In genomic region chr22:24164243-24164642, GRCh38 we compare ENCODE assay signal across 12 cellular contexts.
"Had no signal": no experiment of that assay in that cellular context is flagged by ENCODE, and none has a peak within 500 bp of the region (broad histone marks: within the 10 kb centered on the region; RNA-seq: fewer than 3 reads in every experiment).

No MANE protein-coding gene starts in this region.

- ATAC-seq: activated CD8-positive, alpha-beta T cell treated with anti-CD3 and anti-CD28 coated beads for 36 hours; activated naive CD4-positive, alpha-beta T cell treated with anti-CD3 and anti-CD28 coated beads, Interleukin-2, amount 50 U/mL, for 72 hours; SK-N-SH treated with all-trans-retinoic acid at 6 μM for 48 hours; stimulated activated naive CD8-positive, alpha-beta T cell treated with anti-CD3 and anti-CD28 coated beads, Interleukin-15, amount 100 ng/mL, for 72 hours had no signal

- H3K27ac ChIP-seq: esophagus squamous epithelium, uterus had no signal

- H3K4me3 Mint-ChIP-seq: activated CD8-positive, alpha-beta T cell treated with anti-CD3 and anti-CD28 coated beads for 36 hours; stimulated activated naive CD8-positive, alpha-beta T cell treated with anti-CD3 and anti-CD28 coated beads, Interleukin-15, amount 100 ng/mL, for 72 hours had no signal

- H3K27me3 ChIP-seq: esophagus squamous epithelium, uterus had no signal

- H3K4me3 ChIP-seq: esophagus squamous epithelium, thoracic aorta, uterus had no signal

- H3K9me3 Mint-ChIP-seq: activated CD8-positive, alpha-beta T cell treated with anti-CD3 and anti-CD28 coated beads for 36 hours; activated naive CD4-positive, alpha-beta T cell treated with anti-CD3 and anti-CD28 coated beads, Interleukin-2, amount 50 U/mL, for 72 hours; stimulated activated naive CD8-positive, alpha-beta T cell treated with anti-CD3 and anti-CD28 coated beads, Interleukin-15, amount 100 ng/mL, for 72 hours had no signal

- DNase-seq: activated CD4-positive, CD25-positive, alpha-beta regulatory T cell treated with anti-CD3 and anti-CD28 coated beads, Interleukin-2, amount 50 U/mL, for 72 hours; activated CD8-positive, alpha-beta memory T cell treated with anti-CD3 and anti-CD28 coated beads, Interleukin-2, amount 50 U/mL, for 48 hours; activated CD8-positive, alpha-beta T cell treated with anti-CD3 and anti-CD28 coated beads for 36 hours; esophagus squamous epithelium; mesenchymal stem cell; stimulated activated CD4-positive, alpha-beta T cell treated with anti-CD3 and anti-CD28 coated beads, Interleukin-4, amount 100 ng/mL, for 1 hour; stimulated activated CD8-positive, alpha-beta memory T cell treated with anti-CD3 and anti-CD28 coated beads, Interleukin-4, amount 100 ng/mL, for 48 hours; stimulated activated naive CD8-positive, alpha-beta T cell treated with anti-CD3 and anti-CD28 coated beads, Interleukin-15, amount 100 ng/mL, for 72 hours; uterus had no signal

- H3K36me3 Mint-ChIP-seq: activated naive CD4-positive, alpha-beta T cell treated with anti-CD3 and anti-CD28 coated beads, Interleukin-2, amount 50 U/mL, for 72 hours had no signal

- H3K36me3 ChIP-seq: uterus had no signal

- H3K27me3 Mint-ChIP-seq: activated CD8-positive, alpha-beta T cell treated with anti-CD3 and anti-CD28 coated beads for 36 hours; stimulated activated naive CD8-positive, alpha-beta T cell treated with anti-CD3 and anti-CD28 coated beads, Interleukin-15, amount 100 ng/mL, for 72 hours had no signal

- H3K9me3 ChIP-seq: esophagus squamous epithelium, thoracic aorta, uterus had no signal
